9 cellular contexts compared by ENCODE assay signal in the genomic region with DNA sequence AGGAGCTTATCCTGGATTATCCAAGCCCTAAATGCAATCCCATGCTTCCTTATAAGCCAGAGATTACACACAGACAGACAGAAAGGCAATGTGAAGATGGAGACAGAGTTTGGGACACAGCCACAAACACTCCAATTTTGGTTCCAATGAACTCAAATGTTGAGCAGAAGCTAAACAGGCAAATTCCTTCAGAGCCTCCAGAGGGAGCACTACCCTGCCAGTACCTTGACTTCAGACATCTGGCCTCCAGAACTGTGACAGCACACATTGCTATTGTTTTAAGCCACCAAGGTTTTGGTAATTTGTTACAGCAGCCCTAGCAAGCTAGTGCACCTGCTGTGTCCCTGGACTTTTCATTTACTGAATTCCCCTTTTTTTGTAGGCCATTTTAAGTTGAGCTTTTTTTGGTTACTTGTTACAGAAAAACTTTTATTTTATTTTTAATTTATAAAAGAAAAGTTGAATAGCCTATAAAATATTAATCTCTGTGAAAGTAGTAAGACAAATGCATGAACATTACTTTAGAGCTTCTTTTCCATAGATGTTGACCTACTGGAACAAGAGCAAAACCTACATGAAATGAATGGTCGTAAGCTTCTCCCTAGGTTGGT. TPM values are rescaled to one million over a fixed set of nuclear protein-coding genes. Genes with fewer than 3 reads are reported as not detected.
A peak's percentile ranks its signal among the peaks of the same experiment; 100 is the strongest.
DNase-seq lines count a peak whose midpoint lies in the region; ATAC-seq and TF ChIP-seq lines count a peak whose summit lies in the region.
"Had no signal": no experiment of that assay in that cellular context is flagged by ENCODE, and none has a peak within 500 bp of the region (broad histone marks: within the 10 kb centered on the region; RNA-seq: fewer than 3 reads in every experiment).

No MANE protein-coding gene starts in this region.

- peak; percentile 71 for ATAC-seq in activated CD4-positive, alpha-beta T cell treated with anti-CD3 and anti-CD28 coated beads for 36 hours
- peak; percentile 76 to 80 for ATAC-seq in right cardiac atrium

- H3K27ac Mint-ChIP-seq in activated CD4-positive, alpha-beta T cell treated with anti-CD3 and anti-CD28 coated beads for 36 hours: no peak overlapping the region

- POLR2A ChIA-PET in activated CD4-positive, alpha-beta T cell treated with anti-CD3 and anti-CD28 coated beads for 36 hours (lab: Charles Lee): no interaction called here
- POLR2A ChIA-PET in HEK293T (lab: Yijun Ruan, JAX): interaction anchor here (0.6 kb wide), 1 partner anchor 244 kb away, joined by 3 read pairs; no protein-coding TSS in a partner anchor

- intact Hi-C loops in activated CD4-positive, alpha-beta T cell treated with anti-CD3 and anti-CD28 coated beads for 36 hours (cut with DNase I, micrococcal nuclease): loop anchor here in 1 of 2 experiments (5.0 kb wide), 1 partner anchor 995 kb away; no protein-coding TSS in a partner anchor
- intact Hi-C loops in right cardiac atrium (cut with DNase I): loop anchor here in 2 of 4 donors (10.0 kb wide), 2 partner anchors 128 to 318 kb away; no protein-coding TSS in a partner anchor

- H3K4me3 Mint-ChIP-seq in activated CD4-positive, alpha-beta T cell treated with anti-CD3 and anti-CD28 coated beads for 36 hours: no peak overlapping the region

- H3K27me3 Mint-ChIP-seq in activated CD4-positive, alpha-beta T cell treated with anti-CD3 and anti-CD28 coated beads for 36 hours: no peaks in the 10 kb centered on the region

- H3K36me3 Mint-ChIP-seq in activated CD4-positive, alpha-beta T cell treated with anti-CD3 and anti-CD28 coated beads for 36 hours (ENCODE audit: low read depth): no peaks in the 10 kb centered on the region

- WGBS in right cardiac atrium: 100% methylated on average over 1 of the region's 1 CpG

- CTCF ChIA-PET in activated CD4-positive, alpha-beta T cell treated with anti-CD3 and anti-CD28 coated beads for 36 hours (lab: Charles Lee): interaction anchor here (0.6 to 2.0 kb wide), 12 partner anchors 8 to 425 kb away, joined by 3 to 10 read pairs (median 4); a partner anchor contains a TSS
- CTCF ChIA-PET in HEK293T (lab: Yijun Ruan, JAX): interaction anchor here (0.7 to 1.3 kb wide), 3 partner anchors 9 to 341 kb away, joined by 3 to 6 read pairs (median 5); no protein-coding TSS in a partner anchor

- H3K4me3 ChIP-seq in right cardiac atrium (ENCODE audit: low read length): no peak overlapping the region
- H3K4me3 ChIP-seq: tibial artery had no signal

- no peaks in the 10 kb centered on the region for H3K4me1 ChIP-seq in right cardiac atrium (ENCODE audit: control insufficient read depth, insufficient read depth, low read length)

- H3K9me3 Mint-ChIP-seq in activated CD4-positive, alpha-beta T cell treated with anti-CD3 and anti-CD28 coated beads for 36 hours (ENCODE audit: low read depth): peaks cover 3% of the 10 kb centered on the region

- H3K27me3 ChIP-seq in right cardiac atrium (ENCODE audit: control insufficient read depth, insufficient read depth): no peaks in the 10 kb centered on the region
- H3K27me3 ChIP-seq: tibial artery had no signal

- no peaks in the 10 kb centered on the region for H3K9me3 ChIP-seq in right cardiac atrium (ENCODE audit: control insufficient read depth, low read length)
- H3K9me3 ChIP-seq: tibial artery had no signal

- no peak overlapping the region for H3K27ac ChIP-seq in right cardiac atrium (ENCODE audit: low read length)
- H3K27ac ChIP-seq: tibial artery had no signal

- peaks cover 10% of the 10 kb centered on the region for H3K4me1 Mint-ChIP-seq in activated CD4-positive, alpha-beta T cell treated with anti-CD3 and anti-CD28 coated beads for 36 hours

- peak; percentile 49 for DNase-seq in activated CD4-positive, alpha-beta T cell treated with anti-CD3 and anti-CD28 coated beads for 36 hours
- no peak for DNase-seq in activated CD4-positive, alpha-beta T cell treated with anti-CD3 and anti-CD28 coated beads for 1 hour
- DNase-seq in HEK293T (ENCODE audit: extremely low spot score) (peak; percentile 36), NCI-H82 treated with DMSO at 0.1 percent for 48 hours (lab: John Stamatoyannopoulos, UW; ENCODE audit: unreplicated experiment) (peak; percentile 4), right cardiac atrium (peak in 2 of 3 donors; percentile 32 to 52), NCI-H1436 (lab: John Stamatoyannopoulos, UW) (no peak)
- DNase-seq in activated naive CD4-positive, alpha-beta T cell treated with anti-CD3 and anti-CD28 coated beads, Interleukin-2, amount 50 U/mL, for 16 hours: peak; percentile 24
- peak in 2 of 3 experiments; percentile 7 to 11 for DNase-seq in stimulated activated CD4-positive, alpha-beta T cell treated with anti-CD3 and anti-CD28 coated beads, TNF-alpha, amount 100 ng/mL, for 24 hours (ENCODE audit: low read depth in 3 of 3)

TF ChIP-seq in HEK293T, 16 proteins besides CTCF, POLR2A, EP300 and RAD21:
- TF ChIP-seq, protein P1, sequence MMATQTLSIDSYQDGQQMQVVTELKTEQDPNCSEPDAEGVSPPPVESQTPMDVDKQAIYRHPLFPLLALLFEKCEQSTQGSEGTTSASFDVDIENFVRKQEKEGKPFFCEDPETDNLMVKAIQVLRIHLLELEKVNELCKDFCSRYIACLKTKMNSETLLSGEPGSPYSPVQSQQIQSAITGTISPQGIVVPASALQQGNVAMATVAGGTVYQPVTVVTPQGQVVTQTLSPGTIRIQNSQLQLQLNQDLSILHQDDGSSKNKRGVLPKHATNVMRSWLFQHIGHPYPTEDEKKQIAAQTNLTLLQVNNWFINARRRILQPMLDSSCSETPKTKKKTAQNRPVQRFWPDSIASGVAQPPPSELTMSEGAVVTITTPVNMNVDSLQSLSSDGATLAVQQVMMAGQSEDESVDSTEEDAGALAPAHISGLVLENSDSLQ (IDR thresholded peaks at IDR 0.05): no peak

RNA-seq across cellular contexts. Expression of a gene that starts 33.4 kb away (rescaled TPM):
- total RNA-seq in activated CD4-positive, alpha-beta T cell treated with anti-CD3 and anti-CD28 coated beads for 36 hours: 10 to 100 TPM; 20.5 to 24.6 TPM
- 10 to 100 TPM in 2 of 4 donors, 1 to 10 TPM in 2; 9.5 to 14.9 (median 11.0) TPM for total RNA-seq in right cardiac atrium
- polyA plus RNA-seq in right cardiac atrium: 9.7 TPM

Comparison
In these comparisons a context has a peak if more than half of its experiments do, and no peak if none do; other contexts are left out.
1. DNase-seq: peak in activated CD4-positive, alpha-beta T cell treated with anti-CD3 and anti-CD28 coated beads for 36 hours (single experiment), HEK293T (single experiment), NCI-H82 treated with DMSO at 0.1 percent for 48 hours (single experiment), activated naive CD4-positive, alpha-beta T cell treated with anti-CD3 and anti-CD28 coated beads, Interleukin-2, amount 50 U/mL, for 16 hours (single experiment), right cardiac atrium (2 of 3) and stimulated activated CD4-positive, alpha-beta T cell treated with anti-CD3 and anti-CD28 coated beads, TNF-alpha, amount 100 ng/mL, for 24 hours (2 of 3); none in activated CD4-positive, alpha-beta T cell treated with anti-CD3 and anti-CD28 coated beads for 1 hour (single experiment) and NCI-H1436 (single experiment).